9 cellular contexts compared by ENCODE assay signal in genomic region chr19:47601180-47601904, GRCh38. TPM values are rescaled to one million over a fixed set of nuclear protein-coding genes. Genes with fewer than 3 reads are reported as not detected.
DNase-seq lines count a peak whose midpoint lies in the region; ATAC-seq and TF ChIP-seq lines count a peak whose summit lies in the region.
"Had no signal": no experiment of that assay in that cellular context is flagged by ENCODE, and none has a peak within 500 bp of the region (broad histone marks: within the 10 kb centered on the region; RNA-seq: fewer than 3 reads in every experiment).

No MANE protein-coding gene starts in this region.

- no peaks in the 10 kb centered on the region for H3K9me3 ChIP-seq in Karpas-422 (ENCODE audit: low read length)

- H3K79me2 ChIP-seq in Karpas-422 (ENCODE audit: low read length), result no peaks in the 10 kb centered on the region

- H3K36me3 Mint-ChIP-seq in naive B cell, result no peaks in the 10 kb centered on the region

- H3K4me3 ChIP-seq in AG10803 (ENCODE audit: low read length) (peak overlapping the region; percentile 69), Karpas-422 (ENCODE audit: low read length) (peak overlapping the region; percentile 79), coronary artery (peak overlapping the region; percentile 74)

- H3K27me3 ChIP-seq in Karpas-422 (ENCODE audit: low read length), result no peaks in the 10 kb centered on the region

- H4K20me1 ChIP-seq in Karpas-422 (ENCODE audit: insufficient read depth, low read depth, low read length), result no peaks in the 10 kb centered on the region

- H2AFZ ChIP-seq in Karpas-422 (ENCODE audit: low read length), result no peak overlapping the region; the same call in 1 of the 2 replicates

- no peak for TF ChIP-seq CTCF in AG10803 (conservative IDR thresholded peaks at IDR 0.05; ENCODE audit: low read length)
- no peak for TF ChIP-seq CTCF in coronary artery (IDR thresholded peaks at IDR 0.05)

- peaks cover 0 to 2% (median 0%) of the 10 kb centered on the region in 7 donors for H3K9me3 Mint-ChIP-seq in naive B cell

- H3K9ac ChIP-seq in Karpas-422 (ENCODE audit: low read length), result peak overlapping the region; percentile 82

- peaks cover 14 to 38% (median 23%) of the 10 kb centered on the region in 3 donors for H3K27me3 Mint-ChIP-seq in naive B cell

- ATAC-seq in naive B cell (ENCODE audit: low read depth in 2 of 2) (no peak), GM19463 (IDR thresholded peaks at IDR 0.05; ENCODE audit: unreplicated experiment) (no peak)

- H3K4me2 ChIP-seq in Karpas-422 (ENCODE audit: low read depth, low read length, poor library complexity, severe bottlenecking), result peak overlapping the region; percentile 87

- DNase-seq in AG10803 (ENCODE audit: low read depth) (no peak), Karpas-422 (no peak), coronary artery (ENCODE audit: low spot score) (no peak), naive B cell (no peak), NOMO-1 treated with dmso at 0.1 percent for 144 hours (lab: John Stamatoyannopoulos, UW; ENCODE audit: unreplicated experiment) (no peak), cerebellar nuclear complex (lab: John Stamatoyannopoulos, UW) (no peak), DMS 273 (lab: John Stamatoyannopoulos, UW; ENCODE audit: unreplicated experiment) (no peak)
- DNase-seq: NCI-H1436 treated with DMSO at 0.1 percent for 48 hours had no signal

- peak overlapping the region in 4 of 6 donors; percentile 22 to 88 (median 86) for H3K27ac Mint-ChIP-seq in naive B cell

- H3K4me3 Mint-ChIP-seq in naive B cell, result peak overlapping the region; percentile 77 to 92 (median 88)

- peaks cover 9 to 21% (median 17%) of the 10 kb centered on the region in 3 donors for H3K4me1 Mint-ChIP-seq in naive B cell

- H3K9me2 ChIP-seq in Karpas-422 (replicated peaks; ENCODE audit: insufficient read depth, low read length), result no peaks in the 10 kb centered on the region

- H3K36me3 ChIP-seq in Karpas-422 (ENCODE audit: insufficient read depth, low read length), result no peaks in the 10 kb centered on the region

- H3K4me1 ChIP-seq in Karpas-422 (ENCODE audit: low read length), result peaks cover 14% of the 10 kb centered on the region

- H3K27ac ChIP-seq in Karpas-422 (ENCODE audit: low read length) (no peak overlapping the region), coronary artery (peak overlapping the region in 1 of 2 donors; percentile 92)

RNA-seq across cellular contexts. Expression of gene BICRA, which starts 7.6 kb away (rescaled TPM):
- total RNA-seq in Karpas-422 (2014; rRNA removed; shearing (Covaris generic); ENCODE audit: low replicate concordance), result 1.0 and 1.8 TPM in 2 replicates
- 1 to 10 TPM in 1 of 6 donors, under 1 TPM in 4, not detected in 1; 0.37 to 1.5 (median 0.83) TPM for polyA plus RNA-seq in naive B cell (ENCODE audit: low read depth in 6 of 6)

RNA-seq across cellular contexts. Expression of gene ZNF541, which starts 28.4 kb away (rescaled TPM):
- not detected in 2 replicates for total RNA-seq in Karpas-422 (2014; rRNA removed; shearing (Covaris generic); ENCODE audit: low replicate concordance)
- polyA plus RNA-seq in naive B cell (ENCODE audit: low read depth in 6 of 6), result not detected
